Comparison of ENCODE assay signal across 26 cellular contexts in genomic region chr1:192628406-192629057, GRCh38. TPM values are rescaled to one million over a fixed set of nuclear protein-coding genes. Genes with fewer than 3 reads are reported as not detected.
DNase-seq lines count a peak whose midpoint lies in the region; ATAC-seq, FAIRE-seq and TF ChIP-seq lines count a peak whose summit lies in the region.
"Had no signal": no experiment of that assay in that cellular context is flagged by ENCODE, and none has a peak within 500 bp of the region (broad histone marks: within the 10 kb centered on the region; RNA-seq: fewer than 3 reads in every experiment).

No MANE protein-coding gene starts in this region.

- CTCF ChIA-PET in OCI-LY7 (lab: Charles Lee; ENCODE audit: unreplicated experiment) = interaction anchor here (0.6 to 1.1 kb wide), 3 partner anchors 11 to 12 kb away, joined by 3 read pairs; no protein-coding TSS in a partner anchor
- CTCF ChIA-PET in GM12878 (lab: Yijun Ruan, JAX) = interaction anchor here (0.6 to 3.8 kb wide), 8 partner anchors 11 to 179 kb away, joined by 3 to 28 read pairs (median 5); no protein-coding TSS in a partner anchor
- CTCF ChIA-PET in mammary epithelial cell (lab: Charles Lee; ENCODE audit: low non-redundant PET) = no interaction called here

- H4K8ac ChIP-seq in mesendoderm (ENCODE audit: low read depth, low read length) = no peak overlapping the region

- no peaks in the 10 kb centered on the region for H3K79me1 ChIP-seq in mesendoderm (ENCODE audit: low read length)

- H3K4me1 ChIP-seq in OCI-LY7 (ENCODE audit: insufficient read depth, low read length, poor library complexity, severe bottlenecking) (peaks cover 86% of the 10 kb centered on the region), GM12878 (ENCODE audit: control insufficient read depth, insufficient read depth, low read length) (no peaks in the 10 kb centered on the region), mesendoderm (ENCODE audit: control insufficient read depth, low read depth, low read length) (no peaks in the 10 kb centered on the region), mammary epithelial cell (ENCODE audit: insufficient read depth, low read length) (no peaks in the 10 kb centered on the region), thyroid gland (no peaks in the 10 kb centered on the region)

- POLR2A ChIA-PET in OCI-LY7 (lab: Charles Lee) (interaction anchor here (0.8 to 9.7 kb wide), 17 partner anchors 10 to 476 kb away, joined by 3 to 211 read pairs (median 7); partner anchors contain the start of genes RGS13, RGS2, RO60 and UCHL5), GM12878 (lab: Charles Lee) (no interaction called here)

- H3K27me3 ChIP-seq in GM12878 (replicated peaks in 1 of 2; ENCODE audit: control insufficient read depth in 2 of 2, insufficient read depth in 2 of 2, low read length in 1 of 2) = no peaks in the 10 kb centered on the region
- H3K27me3 ChIP-seq in mesendoderm (ENCODE audit: insufficient read depth, low read length, poor library complexity) = no peaks in the 10 kb centered on the region
- H3K27me3 ChIP-seq in mammary epithelial cell (ENCODE audit: insufficient read depth, low read length) = peaks cover 2% of the 10 kb centered on the region
- no peaks in the 10 kb centered on the region for H3K27me3 ChIP-seq in thyroid gland
- H3K27me3 ChIP-seq: BLaER1 treated with 17β-estradiol and CSF1 and Interleukin-3, amounts not matched to agents 10 nM and 100 nM; brain microvascular endothelial cell; transverse colon had no signal

- TF ChIP-seq CTCF in OCI-LY7 (conservative IDR thresholded peaks at IDR 0.05; ENCODE audit: low read length) (no peak), GM12878 (IDR thresholded peaks at IDR 0.05 in 2 of 3, conservative IDR thresholded peaks at IDR 0.05 in 1 of 3; ENCODE audit: control insufficient read depth in 2 of 3, extremely low read depth in 1 of 3, insufficient read depth in 1 of 3, low read depth in 3 of 3, low read length in 3 of 3) (no peak), mammary epithelial cell (conservative IDR thresholded peaks at IDR 0.05 in 1 of 2, IDR thresholded peaks at IDR 0.05 in 1 of 2; ENCODE audit: extremely low read depth in 1 of 2, insufficient read depth in 1 of 2, low read depth in 1 of 2, low read length in 2 of 2) (no peak), GM13977 (IDR thresholded peaks at IDR 0.05; ENCODE audit: extremely low read depth, insufficient read depth, missing control alignments) (no peak), thyroid gland (IDR thresholded peaks at IDR 0.05) (no peak)

- H3K9ac ChIP-seq in GM12878 (ENCODE audit: control insufficient read depth, insufficient read depth, low read length) = no peak overlapping the region
- H3K9ac ChIP-seq in mesendoderm (ENCODE audit: low read length) = no peak overlapping the region
- H3K9ac ChIP-seq in mammary epithelial cell (ENCODE audit: insufficient read depth, low read length) = no peak overlapping the region
- H3K9ac ChIP-seq: BLaER1 treated with 17β-estradiol and CSF1 and Interleukin-3, amounts not matched to agents 10 nM and 100 nM had no signal

- in situ Hi-C loops in GM12878 (cut with MboI) (no loop called here), mammary epithelial cell (cut with MboI; ENCODE audit: low sequenced_read_pairs in 2 of 2) (no loop called here), GM13977 (cut with MboI; ENCODE audit: low pct_unique_long_range_greater_than_20kb, low sequenced_read_pairs, unreplicated experiment) (no loop called here)

- no peak overlapping the region for H4K5ac ChIP-seq in mesendoderm (ENCODE audit: low read length)

- no peak overlapping the region for H3K18ac ChIP-seq in mesendoderm (ENCODE audit: low read length)

- H3K36me3 ChIP-seq in OCI-LY7 (ENCODE audit: insufficient read depth, low read length) (peaks cover 2% of the 10 kb centered on the region; the same call in 1 of the 2 replicates), GM12878 (ENCODE audit: control insufficient read depth in 2 of 2, insufficient read depth in 2 of 2, low read length in 1 of 2) (no peaks in the 10 kb centered on the region), mesendoderm (ENCODE audit: control insufficient read depth, insufficient read depth, low read length) (no peaks in the 10 kb centered on the region), mammary epithelial cell (ENCODE audit: insufficient read depth, low read length) (no peaks in the 10 kb centered on the region), thyroid gland (no peaks in the 10 kb centered on the region)
- H3K36me3 ChIP-seq: BLaER1 treated with 17β-estradiol and CSF1 and Interleukin-3, amounts not matched to agents 10 nM and 100 nM; brain microvascular endothelial cell; transverse colon had no signal

- no peaks in the 10 kb centered on the region; the same call in 1 of the 2 replicates for H3K9me3 ChIP-seq in OCI-LY7 (ENCODE audit: low read length)
- H3K9me3 ChIP-seq in GM12878 (replicated peaks; ENCODE audit: control insufficient read depth, insufficient read depth, low read length) = no peaks in the 10 kb centered on the region
- H3K9me3 ChIP-seq in mammary epithelial cell (replicated peaks; ENCODE audit: insufficient read depth, low read length) = no peaks in the 10 kb centered on the region
- no peaks in the 10 kb centered on the region for H3K9me3 ChIP-seq in thyroid gland
- H3K9me3 ChIP-seq: transverse colon had no signal

- FAIRE-seq in GM19239 (lab: Jason Lieb, UNC) (peak; percentile 82), GM12878 (lab: Jason Lieb, UNC) (peak; percentile 13)
- FAIRE-seq: small intestine had no signal

- H2AK5ac ChIP-seq in mesendoderm (ENCODE audit: low read length) = no peak overlapping the region

- 43% methylated on average over 1 of the region's 1 CpG for WGBS in GM12878 (ENCODE audit: insufficient coverage, insufficient replicate concordance, low lambda C conversion rate, missing lambda C conversion rate)
- WGBS in mesendoderm (ENCODE audit: extremely low coverage, insufficient coverage, low lambda C conversion rate) = no CpG with 5 or more reads among the region's 1 CpG
- WGBS in mammary epithelial cell (ENCODE audit: low coverage, missing lambda C conversion rate) = 83% methylated on average over 1 of the region's 1 CpG
- WGBS in thyroid gland, 2 donors = 85% methylated on average over 1 of the region's 1 CpG

- H2AFZ ChIP-seq in OCI-LY7 (ENCODE audit: low read length) (peak overlapping the region; percentile 61; the same call in 1 of the 2 replicates), GM12878 (ENCODE audit: control insufficient read depth, low read depth, low read length) (no peak overlapping the region), mammary epithelial cell (ENCODE audit: low read depth, low read length) (no peak overlapping the region)

- H3K56ac ChIP-seq in mesendoderm (ENCODE audit: low read length) = no peak overlapping the region

- ATAC-seq in GM12878 = no peak
- ATAC-seq: HCT116 had no signal

- H3K4me2 ChIP-seq in OCI-LY7 (ENCODE audit: low read length) (peak overlapping the region; percentile 85), GM12878 (ENCODE audit: control insufficient read depth, insufficient read depth) (no peak overlapping the region), mesendoderm (ENCODE audit: low read length) (no peak overlapping the region), mammary epithelial cell (ENCODE audit: insufficient read depth, low read depth, low read length) (no peak overlapping the region)

- DNase-seq in GM19239 (ENCODE audit: insufficient read length, low spot score) (no peak), OCI-LY7 (ENCODE audit: low spot score) (no peak), GM12878 (ENCODE audit: low read depth, low spot score) (no peak), mesendoderm (peak; percentile 91), mammary epithelial cell (no peak), GM13977 (ENCODE audit: low spot score) (no peak), thyroid gland (no peak)
- DNase-seq: ACHN; activated CD4-positive, alpha-beta T cell treated with anti-CD3 and anti-CD28 coated beads, Interleukin-2, amount 50 U/mL, for 48 hours; activated CD4-positive, CD25-positive, alpha-beta regulatory T cell; activated CD8-positive, alpha-beta memory T cell treated with anti-CD3 and anti-CD28 coated beads, Interleukin-2, amount 50 U/mL, for 4 hours; activated naive CD4-positive, alpha-beta T cell treated with anti-CD3 and anti-CD28 coated beads, Interleukin-2, amount 10 ng/mL, durations not matched to agents 7 days and 5 days; brain microvascular endothelial cell; COR-L47; DMS79; GF-D8; MV-4-11; NCI-H526 treated with DMSO at 0.1 percent for 48 hours; small intestine; SW 1271; T-helper 9 cell; transverse colon had no signal

- peak overlapping the region; percentile 66 for H3K4me3 ChIP-seq in OCI-LY7 (ENCODE audit: low read depth, low read length, poor library complexity, severe bottlenecking)
- no peak overlapping the region for H3K4me3 ChIP-seq in GM12878
- H3K4me3 ChIP-seq in mesendoderm (ENCODE audit: low read length) = no peak overlapping the region
- H3K4me3 ChIP-seq in mammary epithelial cell (replicated peaks in 1 of 3; ENCODE audit: insufficient read depth in 1 of 3, low read depth in 2 of 3, low read length in 3 of 3) = no peak overlapping the region
- no peak overlapping the region for H3K4me3 ChIP-seq in thyroid gland (replicated peaks in 1 of 3)
- H3K4me3 ChIP-seq: BLaER1 treated with 17β-estradiol and CSF1 and Interleukin-3, amounts not matched to agents 10 nM and 100 nM; transverse colon had no signal

- peak overlapping the region; percentile 100 for H3K27ac ChIP-seq in OCI-LY7 (ENCODE audit: low read depth, low read length, poor library complexity, severe bottlenecking)
- no peak overlapping the region for H3K27ac ChIP-seq in GM12878 (ENCODE audit: control insufficient read depth, insufficient read depth)
- no peak overlapping the region for H3K27ac ChIP-seq in mesendoderm (ENCODE audit: low read depth, low read length)
- H3K27ac ChIP-seq in mammary epithelial cell (ENCODE audit: insufficient read depth, low read depth, low read length) = no peak overlapping the region
- H3K27ac ChIP-seq in thyroid gland = no peak overlapping the region
- H3K27ac ChIP-seq: BLaER1 treated with 17β-estradiol and CSF1 and Interleukin-3, amounts not matched to agents 10 nM and 100 nM; brain microvascular endothelial cell; transverse colon had no signal

- SMC1A ChIA-PET in GM12878 (lab: Charles Lee; ENCODE audit: uncharacterized antibody, unreplicated experiment) = interaction anchor here (0.5 to 3.6 kb wide), 10 partner anchors 9 to 994 kb away, joined by 3 to 18 read pairs (median 5); no protein-coding TSS in a partner anchor

- BruUV-seq in OCI-LY7 (replicated peaks; lab: Mats Ljungman, UMichigan) (no TSS peak), GM12878 (replicated peaks; lab: Mats Ljungman, UMichigan) (no TSS peak), mammary epithelial cell (replicated peaks; lab: Mats Ljungman, UMichigan) (no TSS peak)

- no peak overlapping the region for H2BK120ac ChIP-seq in mesendoderm (ENCODE audit: low read depth, low read length)

- RAD21 ChIA-PET in GM12878 (lab: Charles Lee; ENCODE audit: unreplicated experiment) = interaction anchor here (0.7 to 2.4 kb wide), 7 partner anchors 8 to 430 kb away, joined by 3 to 9 read pairs (median 4); partner anchors contain the start of genes RGS13, RO60 and UCHL5

- H3K79me2 ChIP-seq in OCI-LY7 (ENCODE audit: insufficient read depth, low read depth, low read length) (peaks cover 53% of the 10 kb centered on the region; the same call in 1 of the 2 replicates), GM12878 (ENCODE audit: control insufficient read depth, insufficient read depth, low read length) (no peaks in the 10 kb centered on the region), mesendoderm (ENCODE audit: control insufficient read depth, insufficient read depth, low read length) (no peaks in the 10 kb centered on the region), mammary epithelial cell (ENCODE audit: insufficient read depth, low read length) (no peaks in the 10 kb centered on the region)

- TF ChIP-seq POLR2A in GM12878 (IDR thresholded peaks at IDR 0.05; ENCODE audit: low read depth, low read length) (no peak), thyroid gland (IDR thresholded peaks at IDR 0.05) (no peak)

- no peaks in the 10 kb centered on the region for H4K20me1 ChIP-seq in OCI-LY7 (ENCODE audit: insufficient read depth, low read length)
- no peaks in the 10 kb centered on the region for H4K20me1 ChIP-seq in GM12878 (ENCODE audit: control insufficient read depth, insufficient read depth)
- H4K20me1 ChIP-seq in mammary epithelial cell (ENCODE audit: insufficient read depth, low read length) = no peaks in the 10 kb centered on the region
- H4K20me1 ChIP-seq: BLaER1 treated with 17β-estradiol and CSF1 and Interleukin-3, amounts not matched to agents 10 nM and 100 nM had no signal

- no peak overlapping the region for H2BK5ac ChIP-seq in mesendoderm (ENCODE audit: low read length)

- no peak overlapping the region for H3K23ac ChIP-seq in mesendoderm (ENCODE audit: low read length)

- intact Hi-C loops in OCI-LY7 (cut with micrococcal nuclease; ENCODE audit: unreplicated experiment) = loop anchor here (1.0 kb wide), 1 partner anchor 8 kb away; the partner anchor contains the start of gene RGS13
- intact Hi-C loops in GM12878 (cut with micrococcal nuclease; ENCODE audit: unreplicated experiment) = no loop called here
- intact Hi-C loops in mammary epithelial cell (cut with micrococcal nuclease) = no loop called here
- intact Hi-C loops in thyroid gland (cut with DNase I) = no loop called here

- no peak for TF ChIP-seq EP300 in GM12878 (IDR thresholded peaks at IDR 0.05; ENCODE audit: borderline replicate concordance in 1 of 2, control insufficient read depth in 1 of 2, low read depth in 2 of 2, low read length in 2 of 2)

- dilution Hi-C loops in mammary epithelial cell (cut with HindIII; ENCODE audit: low sequenced_read_pairs) = no loop called here

- H3K9me2 ChIP-seq in OCI-LY7 (ENCODE audit: insufficient read depth, low read length) = no peaks in the 10 kb centered on the region

- no peak overlapping the region for H2BK15ac ChIP-seq in mesendoderm (replicated peaks; ENCODE audit: low read depth)

- H3K4ac ChIP-seq in mesendoderm (ENCODE audit: low read depth, low read length) = no peak overlapping the region

- TF ChIP-seq RAD21 in GM12878 (IDR thresholded peaks at IDR 0.05; ENCODE audit: insufficient read depth, low read depth, low read length) = no peak

RNA-seq across cellular contexts. Expression of gene RGS13, which starts 7.4 kb away (rescaled TPM):
- total RNA-seq in OCI-LY7 (2014; rRNA removed; shearing (Covaris generic)) = 80.4 and 83.0 TPM in 2 replicates
- 214 and 245 TPM in 2 replicates for total RNA-seq in OCI-LY7 (2022)
- 2.9 and 3.3 TPM in 2 replicates for total RNA-seq in GM12878 (2013; cell fraction: nucleolus; rRNA removed)
- total RNA-seq in GM12878 (2014; rRNA removed) = 0.23 and 0.33 TPM in 2 replicates
- total RNA-seq in GM12878 (2014; rRNA removed; fragmentation: Illumina TruSeq; extraction: Trizol) = 0.28 and 0.36 TPM in 2 replicates
- 0.23 and 0.29 TPM in 2 replicates for total RNA-seq in GM12878 (2021)
- 0.17 TPM for polyA plus RNA-seq in GM12878 (2011; ENCODE audit: low read depth)
- 16.0 and 33.6 TPM in 2 replicates for polyA plus RNA-seq in GM12878 (2011; rRNA removed)
- polyA plus RNA-seq in GM12878 (2011; cell fraction: cytosol; rRNA removed) = 2.7 and 2.9 TPM in 2 replicates
- 19.3 and 26.7 TPM in 2 replicates for polyA plus RNA-seq in GM12878 (2011; cell fraction: nucleus; rRNA removed)
- polyA plus RNA-seq in GM12878 (2012) = 0.41 and 0.52 TPM in 2 replicates
- 0.35 and 0.63 TPM in 2 replicates for polyA plus RNA-seq in GM12878 (2014; fragmentation: Illumina TruSeq; extraction: Trizol)
- under 1 TPM; 0.66 to 0.77 TPM for polyA plus RNA-seq in GM12878 (2014; fragmentation: Nextera tagmentation; extraction: Ambion mirVana)
- 0.16 and 0.36 TPM in 2 replicates for polyA plus RNA-seq in GM12878 (2014; rRNA removed)
- under 1 TPM in 1 of 2 experiments, not detected in 1; 0.26 TPM for polyA plus RNA-seq in GM12878 (2016; fragmentation: Nextera tagmentation; extraction: Ambion mirVana)
- 6.7 and 7.0 TPM in 2 replicates for polyA minus RNA-seq in GM12878 (2011; rRNA and poly(A)+ RNA removed)
- 1.1 and 1.5 TPM in 2 replicates for polyA minus RNA-seq in GM12878 (2011; cell fraction: cytosol; rRNA and poly(A)+ RNA removed)
- 14.4 and 18.1 TPM in 2 replicates for polyA minus RNA-seq in GM12878 (2011; cell fraction: nucleus; rRNA and poly(A)+ RNA removed)
- polyA plus RNA-seq in mesendoderm (2013, experiment 1 of 2) = not detected
- polyA plus RNA-seq in mesendoderm (2013, experiment 2 of 2) = not detected
- total RNA-seq in mammary epithelial cell = not detected
- not detected for polyA plus RNA-seq in mammary epithelial cell
- polyA minus RNA-seq in mammary epithelial cell = not detected
- total RNA-seq in thyroid gland = not detected
- total RNA-seq: activated T-helper 1 cell treated with anti-CD3 and anti-CD28 coated beads, Interleukin-12 subunit alpha, Interleukin-12 subunit beta, Interleukin-2, Interleukin-4 antibody, amounts not matched to agents 30 ng/mL and 10 ng/mL and 1 ng/mL, durations not matched to agents 14 hours and 24 hours and 36 hours; osteocyte had no signal

RNA-seq across cellular contexts. Expression of gene RGS1, which starts 53.0 kb away (rescaled TPM):
- total RNA-seq in OCI-LY7 (2014; rRNA removed; shearing (Covaris generic)) = 0.79 and 0.85 TPM in 2 replicates
- total RNA-seq in OCI-LY7 (2022) (0.37 TPM in 1 of 2 replicates, not detected in the other), GM12878 (2014; rRNA removed) (43.7 and 68.1 TPM in 2 replicates), GM12878 (2014; rRNA removed; fragmentation: Illumina TruSeq; extraction: Trizol) (61.3 and 76.2 TPM in 2 replicates), GM12878 (2021) (38.5 and 45.8 TPM in 2 replicates), mammary epithelial cell (not detected), thyroid gland (10 to 100 TPM; 19.7 to 32.6 (median 23.0) TPM)
- 1,986 and 2,133 TPM in 2 replicates for total RNA-seq in GM12878 (2013; cell fraction: nucleolus; rRNA removed)
- polyA plus RNA-seq in GM12878 (2011; ENCODE audit: low read depth) = 60.0 TPM
- polyA plus RNA-seq in GM12878 (2011; rRNA removed) (882 and 1,502 TPM in 2 replicates), GM12878 (2014; fragmentation: Illumina TruSeq; extraction: Trizol) (48.2 and 72.9 TPM in 2 replicates), GM12878 (2014; fragmentation: Nextera tagmentation; extraction: Ambion mirVana) (10 to 100 TPM; 50.8 to 52.2 TPM), GM12878 (2014; rRNA removed) (26.6 and 38.0 TPM in 2 replicates), GM12878 (2016; fragmentation: Nextera tagmentation; extraction: Ambion mirVana) (10 to 100 TPM; 20.7 to 21.3 TPM), mammary epithelial cell (not detected)
- 230 and 358 TPM in 2 replicates for polyA plus RNA-seq in GM12878 (2011; cell fraction: cytosol; rRNA removed)
- polyA plus RNA-seq in GM12878 (2011; cell fraction: nucleus; rRNA removed) = 346 and 598 TPM in 2 replicates
- 92.1 and 280 TPM in 2 replicates for polyA plus RNA-seq in GM12878 (2012)
- 283 and 396 TPM in 2 replicates for polyA minus RNA-seq in GM12878 (2011; rRNA and poly(A)+ RNA removed)
- polyA minus RNA-seq in GM12878 (2011; cell fraction: cytosol; rRNA and poly(A)+ RNA removed) = 140 and 173 TPM in 2 replicates
- 1,153 and 1,417 TPM in 2 replicates for polyA minus RNA-seq in GM12878 (2011; cell fraction: nucleus; rRNA and poly(A)+ RNA removed)
- polyA plus RNA-seq in mesendoderm (2013, experiment 1 of 2) = not detected
- not detected for polyA plus RNA-seq in mesendoderm (2013, experiment 2 of 2)
- not detected for polyA minus RNA-seq in mammary epithelial cell
- total RNA-seq: osteocyte had no signal

Comparison
In these comparisons a context has a peak if more than half of its experiments do, and no peak if none do; other contexts are left out.
1. RNA of gene RGS13, which starts 7.4 kb away (total RNA-seq): 80.4 to 245 TPM in OCI-LY7; 0.23 to 3.3 TPM in GM12878, not detected in mammary epithelial cell and not detected in thyroid gland; every median in the first group is over 10 times any median in the second.
2. RNA of gene RGS1, which starts 53.0 kb away (total RNA-seq): 38.5 to 2,133 TPM in GM12878 and 19.7 to 32.6 TPM in thyroid gland; 0.37 to 0.85 TPM in OCI-LY7 and not detected in mammary epithelial cell; every median in the first group is over 10 times any median in the second.